10 cellular contexts compared by ENCODE assay signal in the genomic region with DNA sequence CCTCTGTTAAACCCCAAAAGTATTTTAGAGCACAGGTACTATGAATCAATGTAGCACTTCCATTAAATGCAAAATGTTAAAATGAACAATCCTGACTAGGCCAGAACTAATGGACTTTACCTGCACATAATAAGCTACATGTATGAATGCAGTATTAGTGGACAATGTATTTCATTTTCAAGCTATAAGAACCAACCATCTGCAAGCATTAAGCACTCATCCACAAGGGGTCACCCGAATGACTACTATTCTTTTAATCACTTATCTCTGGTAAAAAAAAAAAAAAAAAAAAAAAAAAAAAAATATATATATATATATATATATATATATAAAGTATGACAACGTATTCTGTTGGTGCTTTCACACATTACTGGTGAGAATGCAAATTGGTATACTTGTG. TPM values are rescaled to one million over a fixed set of nuclear protein-coding genes. Genes with fewer than 3 reads are reported as not detected.
DNase-seq lines count a peak whose midpoint lies in the region; ATAC-seq and TF ChIP-seq lines count a peak whose summit lies in the region.
"Had no signal": no experiment of that assay in that cellular context is flagged by ENCODE, and none has a peak within 500 bp of the region (broad histone marks: within the 10 kb centered on the region; RNA-seq: fewer than 3 reads in every experiment).

No MANE protein-coding gene starts in this region.

- intact Hi-C loops in posterior vena cava (cut with DNase I), result no loop called here

- no peak for ATAC-seq in GM18511 (IDR thresholded peaks at IDR 0.05; ENCODE audit: unreplicated experiment)
- ATAC-seq in GM21717 (IDR thresholded peaks at IDR 0.05; ENCODE audit: unreplicated experiment), result no peak

- DNase-seq in AG10803 (ENCODE audit: low read depth) (peak; percentile 47), ELR (ENCODE audit: low read depth) (peak; percentile 44), RKO (ENCODE audit: low spot score) (peak; percentile 40), fibroblast of mammary gland (ENCODE audit: low read depth) (peak; percentile 52), posterior vena cava (ENCODE audit: low spot score) (no peak), iPS-NIHi11 (ENCODE audit: low spot score) (no peak)
- DNase-seq: caudate nucleus, NCI-H1436 treated with DMSO at 0.1 percent for 48 hours had no signal

- no peak overlapping the region for H3K4me3 ChIP-seq in AG10803 (ENCODE audit: low read length)
- no peak overlapping the region for H3K4me3 ChIP-seq in fibroblast of mammary gland (ENCODE audit: control insufficient read depth, low read depth, low read length)

- TF ChIP-seq CTCF in AG10803 (conservative IDR thresholded peaks at IDR 0.05; ENCODE audit: low read length) (peak; percentile 47), fibroblast of mammary gland (conservative IDR thresholded peaks at IDR 0.05; ENCODE audit: control insufficient read depth, insufficient read depth, low read depth, low read length) (peak; percentile 20)

RNA-seq across cellular contexts. Expression of a gene that starts 7.2 kb away (rescaled TPM):
- 10 to 100 TPM; 81.3 to 82.3 TPM for total RNA-seq in posterior vena cava

Comparison
In these comparisons a context has a peak if more than half of its experiments do, and no peak if none do; other contexts are left out.
1. DNase-seq: peak in AG10803 (single experiment), ELR (single experiment), RKO (single experiment) and fibroblast of mammary gland (single experiment); none in posterior vena cava (single experiment) and iPS-NIHi11 (single experiment).